ENCODE assay signal across 4 cellular contexts in the genomic region with DNA sequence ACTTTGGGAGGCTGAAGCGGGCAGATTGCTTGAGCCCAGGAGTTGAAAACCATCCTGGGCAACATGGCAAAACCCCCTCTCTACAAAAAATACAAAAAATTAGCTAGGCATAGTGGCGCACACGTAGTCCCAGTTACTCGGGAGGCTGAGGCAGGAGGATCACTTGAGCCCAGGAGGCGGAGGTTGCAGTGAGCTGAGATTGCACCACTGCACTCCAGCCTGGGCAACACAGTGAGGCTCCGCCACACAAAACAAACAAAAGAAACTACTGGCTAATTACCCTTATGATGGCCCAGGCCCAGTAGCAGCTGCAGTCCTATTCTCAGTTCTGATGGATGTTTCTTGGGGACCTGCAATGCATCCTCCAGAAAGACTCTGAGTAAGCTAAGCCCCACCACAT. TPM values are rescaled to one million over a fixed set of nuclear protein-coding genes. Genes with fewer than 3 reads are reported as not detected.
"Had no signal": no experiment of that assay in that cellular context is flagged by ENCODE, and none has a peak within 500 bp of the region (broad histone marks: within the 10 kb centered on the region; RNA-seq: fewer than 3 reads in every experiment).

No MANE protein-coding gene starts in this region.

RNA-seq across cellular contexts. Expression of gene ASCL3, which starts 44.0 kb away (rescaled TPM):
- total RNA-seq: LHCN-M2, M059J, MCF 10A, NCI-H460 had no signal

RNA-seq across cellular contexts. Expression of gene C11orf16, which starts 54.0 kb away (rescaled TPM):
- total RNA-seq: LHCN-M2, M059J, MCF 10A, NCI-H460 had no signal
